In the genomic region with DNA sequence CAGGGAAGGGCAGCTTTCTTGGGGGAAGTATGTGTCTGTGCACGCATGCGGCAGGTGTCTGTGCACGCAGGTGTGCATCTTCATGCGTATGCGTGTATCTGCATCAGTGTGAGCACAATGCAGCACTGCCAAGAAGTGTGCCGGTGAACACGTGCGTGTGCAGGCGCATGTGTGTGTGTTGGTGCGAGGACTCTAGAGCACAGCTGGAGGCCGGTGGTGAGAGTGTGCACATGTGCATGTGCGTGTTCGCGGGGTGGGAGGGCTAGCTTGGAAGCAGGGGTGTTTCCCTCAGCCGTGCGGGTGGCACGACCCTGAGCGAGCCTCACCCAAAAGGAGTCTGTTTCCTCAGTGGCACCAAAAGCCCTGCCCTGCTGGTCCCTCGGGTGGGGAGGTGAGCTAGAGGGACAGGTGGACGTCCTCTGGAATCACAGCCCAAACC, we compare ENCODE assay signal across 18 cellular contexts. TPM values are rescaled to one million over a fixed set of nuclear protein-coding genes. Genes with fewer than 3 reads are reported as not detected.
"Had no signal": no experiment of that assay in that cellular context is flagged by ENCODE, and none has a peak within 500 bp of the region (broad histone marks: within the 10 kb centered on the region; RNA-seq: fewer than 3 reads in every experiment).

No MANE protein-coding gene starts in this region.

- H3K9me3 ChIP-seq: ascending aorta, breast epithelium, gastroesophageal sphincter, neutrophil had no signal

- H3K4me1 Mint-ChIP-seq: activated T-helper 17 cell treated with anti-CD3 and anti-CD28 coated beads, Interleukin-2, amount 50 U/mL, for 72 hours had no signal

- H3K27me3 ChIP-seq: ascending aorta, breast epithelium, gastroesophageal sphincter, neutrophil had no signal

- H3K27ac Mint-ChIP-seq: activated T-helper 17 cell treated with anti-CD3 and anti-CD28 coated beads, Interleukin-2, amount 50 U/mL, for 72 hours; T-helper 2 cell treated with Interferon-gamma antibody and Interleukin-4, amounts not matched to agents 5 μg/mL and 100 μg/mL, for 36 hours had no signal

- H3K27me3 Mint-ChIP-seq: activated T-helper 17 cell treated with anti-CD3 and anti-CD28 coated beads, Interleukin-2, amount 50 U/mL, for 72 hours had no signal

- H3K79me2 ChIP-seq: parathyroid adenoma had no signal

- ATAC-seq: gastroesophageal sphincter, left lobe of liver had no signal

- H3K4me1 ChIP-seq: ascending aorta, gastroesophageal sphincter had no signal

- H3K27ac ChIP-seq: ascending aorta, breast epithelium, gastroesophageal sphincter, neutrophil, parathyroid adenoma had no signal

- DNase-seq: activated naive CD4-positive, alpha-beta T cell treated with Interleukin-2 at 50 U/mL for 16 hours; islet precursor cell; midbrain; stimulated activated CD4-positive, alpha-beta T cell treated with anti-CD3 and anti-CD28 coated beads, Interleukin-15, amount 100 ng/mL, for 24 hours; stimulated activated CD4-positive, alpha-beta T cell treated with anti-CD3 and anti-CD28 coated beads, Interleukin-4, amount 100 ng/mL, for 1 hour; stimulated activated naive CD8-positive, alpha-beta T cell treated with anti-CD3 and anti-CD28 coated beads, Interleukin-15, Interleukin-2, amounts not matched to agents 100 U/mL and 50 U/mL, for 24 hours; SW 1271 had no signal

- H3K9me3 Mint-ChIP-seq: activated T-helper 17 cell treated with anti-CD3 and anti-CD28 coated beads, Interleukin-2, amount 50 U/mL, for 72 hours; T-helper 2 cell treated with Interferon-gamma antibody and Interleukin-4, amounts not matched to agents 5 μg/mL and 100 μg/mL, for 36 hours had no signal

- H2AFZ ChIP-seq: parathyroid adenoma had no signal

- H3K36me3 ChIP-seq: breast epithelium had no signal

- H3K4me3 ChIP-seq: ascending aorta, breast epithelium, gastroesophageal sphincter had no signal

- H3K9ac ChIP-seq: parathyroid adenoma had no signal

- H3K4me3 Mint-ChIP-seq: activated T-helper 17 cell treated with anti-CD3 and anti-CD28 coated beads, Interleukin-2, amount 50 U/mL, for 72 hours; T-helper 2 cell treated with Interferon-gamma antibody and Interleukin-4, amounts not matched to agents 5 μg/mL and 100 μg/mL, for 36 hours had no signal

RNA-seq across cellular contexts. Expression of gene SLC17A9, which starts 7.5 kb away (rescaled TPM):
- total RNA-seq: myocyte had no signal

RNA-seq across cellular contexts. Expression of gene BHLHE23, which starts 46.7 kb away (rescaled TPM):
- total RNA-seq: activated T-helper 17 cell treated with anti-CD3 and anti-CD28 coated beads, Interleukin-2, amount 50 U/mL, for 72 hours; ascending aorta; breast epithelium; gastroesophageal sphincter; left lobe of liver; lung microvascular endothelial cell; myocyte had no signal
- polyA plus RNA-seq: esophagus had no signal
